ENCODE assay signal across 2 cellular contexts in the genomic region with DNA sequence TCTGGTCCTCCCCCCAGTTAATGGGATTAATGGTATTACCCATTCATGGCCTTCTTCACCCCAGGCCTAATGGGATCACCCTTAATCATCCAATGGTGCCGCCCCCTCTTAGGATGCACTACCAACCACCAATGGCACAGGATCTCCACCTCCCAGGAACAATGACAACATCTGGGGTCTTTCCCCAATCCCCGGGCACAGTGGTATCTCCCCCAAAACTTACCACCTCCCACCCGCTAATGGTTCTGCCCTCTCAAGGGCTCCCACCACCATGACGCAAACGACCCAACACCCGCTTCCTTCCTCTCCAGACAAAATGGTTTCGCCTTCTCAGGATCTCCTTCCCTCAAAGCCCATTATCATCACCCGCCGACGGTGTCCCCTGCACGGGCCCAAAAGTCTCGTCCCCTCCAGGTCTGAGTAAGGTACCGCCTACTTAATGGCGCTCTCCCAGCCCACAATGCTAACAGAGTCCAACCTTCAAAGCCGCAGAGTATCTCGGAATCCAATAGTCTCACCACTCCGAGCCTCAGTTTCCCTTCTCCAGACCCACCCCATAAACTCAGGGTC.
TF ChIP-seq lines count a peak whose summit lies in the region.

No MANE protein-coding gene starts in this region.

TF ChIP-seq in GM12891, 5 proteins besides CTCF, POLR2A, EP300 and RAD21:
- TF ChIP-seq SPI1 (IDR thresholded peaks at IDR 0.05; ENCODE audit: low read depth, low read length): peak; percentile 36; the same call in 1 of the 2 replicates
- no peak for TF ChIP-seq POLR2AphosphoS5 (IDR thresholded peaks at IDR 0.05; ENCODE audit: low read depth, low read length)
TF ChIP-seq in GM12891: peak in this region for 1.

TF ChIP-seq in H1, 55 proteins besides CTCF, POLR2A, EP300 and RAD21:
- TF ChIP-seq CHD2 (IDR thresholded peaks at IDR 0.05; ENCODE audit: low read length) (no peak), CHD1 (IDR thresholded peaks at IDR 0.05; ENCODE audit: low read depth, low read length) (no peak; the same call in 1 of the 2 replicates), GTF2F1 (IDR thresholded peaks at IDR 0.05; ENCODE audit: borderline replicate concordance, low read depth, low read length) (no peak), TBP (IDR thresholded peaks at IDR 0.05; ENCODE audit: low read depth, low read length) (no peak; the same call in 1 of the 2 replicates), SIX5 (IDR thresholded peaks at IDR 0.05; ENCODE audit: low read depth, low read length) (no peak), SP1 (IDR thresholded peaks at IDR 0.05; ENCODE audit: low read depth, low read length) (no peak), PHF8 (conservative IDR thresholded peaks at IDR 0.05; ENCODE audit: low read depth, low read length) (no peak), JUND (IDR thresholded peaks at IDR 0.05; ENCODE audit: low read length) (0 out of 2 replicates have a peak, but pooled peaks have one; percentile 64)
